Comparison of ENCODE assay signal across 1 cellular context in the genomic region with DNA sequence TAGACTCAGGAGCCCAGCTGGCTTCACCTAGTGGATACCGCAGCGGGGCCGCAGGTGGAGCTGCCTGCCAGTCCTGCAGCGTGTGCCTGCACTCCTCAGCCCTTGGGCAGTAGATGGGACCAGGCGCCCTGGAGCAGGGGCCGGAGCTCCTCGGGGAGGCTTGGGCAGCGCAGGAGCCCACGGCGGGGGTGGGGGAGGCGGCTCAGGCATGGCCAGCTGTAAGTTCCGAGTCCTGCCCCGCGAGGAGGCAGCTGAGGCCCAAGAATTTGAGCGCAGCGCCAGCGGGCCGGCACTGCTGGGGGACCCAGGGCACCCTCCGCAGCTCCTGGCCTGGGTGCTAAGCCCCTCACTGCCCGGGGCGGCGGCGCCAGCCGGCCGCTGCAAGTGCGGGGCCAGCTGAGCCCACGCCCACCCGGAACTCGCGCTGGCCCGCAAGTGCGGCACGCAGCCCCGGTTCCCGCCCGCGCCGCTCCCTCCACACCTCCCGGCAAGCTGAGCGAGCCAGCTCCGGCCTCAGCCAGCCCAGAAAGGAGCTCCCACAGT.
TF ChIP-seq lines count a peak whose summit lies in the region.

No MANE protein-coding gene starts in this region.

TF ChIP-seq in GM23338, 12 proteins besides CTCF, POLR2A, EP300 and RAD21 (continued from another document):
- TF ChIP-seq, protein P1, sequence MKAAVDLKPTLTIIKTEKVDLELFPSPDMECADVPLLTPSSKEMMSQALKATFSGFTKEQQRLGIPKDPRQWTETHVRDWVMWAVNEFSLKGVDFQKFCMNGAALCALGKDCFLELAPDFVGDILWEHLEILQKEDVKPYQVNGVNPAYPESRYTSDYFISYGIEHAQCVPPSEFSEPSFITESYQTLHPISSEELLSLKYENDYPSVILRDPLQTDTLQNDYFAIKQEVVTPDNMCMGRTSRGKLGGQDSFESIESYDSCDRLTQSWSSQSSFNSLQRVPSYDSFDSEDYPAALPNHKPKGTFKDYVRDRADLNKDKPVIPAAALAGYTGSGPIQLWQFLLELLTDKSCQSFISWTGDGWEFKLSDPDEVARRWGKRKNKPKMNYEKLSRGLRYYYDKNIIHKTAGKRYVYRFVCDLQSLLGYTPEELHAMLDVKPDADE (IDR thresholded peaks at IDR 0.05): no peak
